Comparison of ENCODE assay signal across 1 cellular context in the genomic region with DNA sequence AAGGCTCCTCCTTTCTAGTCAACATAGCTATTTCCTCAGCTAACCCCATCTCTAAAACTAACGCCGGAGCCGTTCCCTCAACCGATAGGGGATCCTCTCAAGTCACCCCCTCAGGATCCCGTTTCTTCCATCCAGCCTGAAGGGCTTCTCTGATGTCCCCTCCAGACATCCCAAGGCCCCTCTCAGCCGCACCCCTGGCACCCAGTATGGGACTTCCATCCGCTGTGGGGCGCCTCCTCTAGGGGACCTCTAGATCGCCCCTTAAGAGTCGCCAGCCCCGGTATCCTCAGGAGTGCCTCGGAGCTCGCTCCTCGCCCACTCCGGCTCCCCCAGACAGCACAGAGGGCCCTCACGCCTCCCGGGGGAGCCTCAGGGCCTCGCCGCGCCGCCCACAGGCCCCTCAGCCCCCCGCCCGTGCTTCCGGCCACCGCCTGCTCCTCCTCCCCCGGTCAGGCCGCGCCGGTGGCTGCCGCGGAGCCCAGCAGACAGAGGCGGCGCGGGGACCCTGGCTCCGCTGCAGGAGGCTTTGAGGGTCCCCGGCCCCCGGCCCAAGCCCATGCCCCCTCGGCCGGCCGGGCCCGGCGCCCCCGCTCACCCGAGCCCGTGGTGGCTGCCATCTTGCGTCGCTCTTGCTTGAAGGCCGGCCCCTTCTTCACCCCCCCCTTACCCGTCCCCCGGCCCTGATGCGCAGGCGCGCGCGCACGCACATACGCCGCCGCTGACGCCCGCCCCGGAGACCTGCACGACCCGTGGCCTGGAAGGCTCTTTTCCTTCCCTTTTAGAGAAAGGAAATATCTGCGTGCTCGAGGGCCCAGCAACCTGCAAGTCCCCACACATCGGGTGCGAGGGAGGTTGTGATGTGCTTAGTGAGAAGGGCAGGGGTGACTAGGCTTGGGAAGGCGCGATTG.
A peak's percentile ranks its signal among the peaks of the same experiment; 100 is the strongest.
TF ChIP-seq lines count a peak whose summit lies in the region.

UBE2V1 (minus strand) TSS at position 639 of the 908 bp plus-strand sequence; CDS start at position 617, 22 bp downstream.

TF ChIP-seq in K562, 482 proteins besides CTCF, POLR2A, EP300 and RAD21 (continued from another document and continues in another):
- TF ChIP-seq STAG1 (CRISPR knock-in tag; IDR thresholded peaks at IDR 0.05; ENCODE audit: borderline replicate concordance) (0 out of 2 replicates have a peak, but pooled peaks have one; percentile 24), RHOXF2B (CRISPR knock-in tag; conservative IDR thresholded peaks at IDR 0.05) (0 out of 2 replicates have a peak, but pooled peaks have one; percentile 37), MYNN (IDR thresholded peaks at IDR 0.05) (0 out of 2 replicates have a peak, but pooled peaks have one; percentile 39), MYNN (CRISPR knock-in tag; IDR thresholded peaks at IDR 0.05) (no peak), CREB1 (IDR thresholded peaks at IDR 0.05) (peak; percentile 30; the same call in 1 of the 2 replicates), CREB1 (CRISPR knock-in tag; IDR thresholded peaks at IDR 0.05) (0 out of 2 replicates have a peak, but pooled peaks have one; percentile 33), ARID1B (IDR thresholded peaks at IDR 0.05) (0 out of 2 replicates have a peak, but pooled peaks have one; percentile 6), ZBTB7A (IDR thresholded peaks at IDR 0.05; ENCODE audit: borderline replicate concordance, control insufficient read depth, low read depth, low read length) (peak; percentile 57; the same call in 1 of the 2 replicates), POU5F1 (IDR thresholded peaks at IDR 0.05; ENCODE audit: borderline replicate concordance, low read depth, low read length, partially characterized antibody) (no peak), SMARCE1 (IDR thresholded peaks at IDR 0.05) (peak; percentile 61), HNRNPLL (IDR thresholded peaks at IDR 0.05; ENCODE audit: low read depth, low read length, poor library complexity, severe bottlenecking) (peak; percentile 54), TAF1 (IDR thresholded peaks at IDR 0.05; ENCODE audit: control insufficient read depth, extremely low read depth, insufficient read depth, low read length, severe bottlenecking) (peak; percentile 89), ETV5 (CRISPR knock-in tag; IDR thresholded peaks at IDR 0.05; ENCODE audit: low read depth) (0 out of 2 replicates have a peak, but pooled peaks have one; percentile 49), ARNT (IDR thresholded peaks at IDR 0.05) (no peak), ZNF699 (CRISPR knock-in tag; IDR thresholded peaks at IDR 0.05; ENCODE audit: insufficient replicate concordance) (no peak), SNRNP70 (optimal IDR thresholded peaks at IDR 0.05; ENCODE audit: low read depth, low read length) (no peak), SRSF9 (IDR thresholded peaks at IDR 0.05; ENCODE audit: borderline replicate concordance, low read depth, low read length) (no peak), SUPT5H (IDR thresholded peaks at IDR 0.05) (peak; percentile 81), FOS (IDR thresholded peaks at IDR 0.05; ENCODE audit: extremely low read depth, insufficient read length) (no peak), POLR2G (IDR thresholded peaks at IDR 0.05; ENCODE audit: low read depth, low read length) (peak; percentile 92), MYC (IDR thresholded peaks at IDR 0.05; ENCODE audit: low read depth, low read length) (peak; percentile 32; the same call in 1 of the 2 replicates), MYC (CRISPR knock-in tag; IDR thresholded peaks at IDR 0.05; ENCODE audit: borderline replicate concordance, low read depth) (no peak), CREM (IDR thresholded peaks at IDR 0.05; ENCODE audit: low read depth) (peak; percentile 84), RBFOX2 (IDR thresholded peaks at IDR 0.05; ENCODE audit: low read depth, low read length) (peak; percentile 91), POLR2AphosphoS5 (IDR thresholded peaks at IDR 0.05; ENCODE audit: control insufficient read depth, insufficient read depth, low read depth, low read length) (peak; percentile 74; the same call in 1 of the 2 replicates), ETV1 (tag; conservative IDR thresholded peaks at IDR 0.05; ENCODE audit: low read depth) (0 out of 2 replicates have a peak, but pooled peaks have one; percentile 21), ATF1 (CRISPR knock-in tag; IDR thresholded peaks at IDR 0.05) (no peak), ATF1 (tag; IDR thresholded peaks at IDR 0.05) (peak; percentile 77), NR2C1 (IDR thresholded peaks at IDR 0.05) (0 out of 2 replicates have a peak, but pooled peaks have one; percentile 28), NR2C1 (tag; IDR thresholded peaks at IDR 0.05) (peak; percentile 60), MBD2 (IDR thresholded peaks at IDR 0.05; ENCODE audit: borderline replicate concordance, low read depth) (peak; percentile 9; the same call in 1 of the 2 replicates), TRIM25 (IDR thresholded peaks at IDR 0.05; ENCODE audit: borderline replicate concordance) (no peak), EGR1 (conservative IDR thresholded peaks at IDR 0.05) (peak; percentile 53), WHSC1 (IDR thresholded peaks at IDR 0.05; ENCODE audit: low read length) (no peak), ATF7 (IDR thresholded peaks at IDR 0.05) (peak; percentile 46; the same call in 1 of the 2 replicates), ZNF354B (CRISPR knock-in tag; IDR thresholded peaks at IDR 0.05) (no peak), TAF9B (IDR thresholded peaks at IDR 0.05; ENCODE audit: partially characterized antibody) (peak; percentile 36), MAZ (CRISPR knock-in tag; conservative IDR thresholded peaks at IDR 0.05 in 1 of 2, IDR thresholded peaks at IDR 0.05 in 1 of 2) (peak; percentile 55 to 91; a peak in 3 of 4 replicates), BHLHE40 (IDR thresholded peaks at IDR 0.05; ENCODE audit: low read length) (0 out of 2 replicates have a peak, but pooled peaks have one; percentile 18), RBBP5 (IDR thresholded peaks at IDR 0.05; ENCODE audit: borderline replicate concordance, insufficient read depth, low read length, poor library complexity, severe bottlenecking) (peak; percentile 89), L3MBTL2 (IDR thresholded peaks at IDR 0.05) (peak; percentile 83), VEZF1 (CRISPR knock-in tag; IDR thresholded peaks at IDR 0.05) (peak; percentile 100), TEAD4 (IDR thresholded peaks at IDR 0.05; ENCODE audit: low read length) (no peak), TEAD4 (CRISPR knock-in tag; IDR thresholded peaks at IDR 0.05; ENCODE audit: borderline replicate concordance) (no peak)
- TF ChIP-seq, protein P1, sequence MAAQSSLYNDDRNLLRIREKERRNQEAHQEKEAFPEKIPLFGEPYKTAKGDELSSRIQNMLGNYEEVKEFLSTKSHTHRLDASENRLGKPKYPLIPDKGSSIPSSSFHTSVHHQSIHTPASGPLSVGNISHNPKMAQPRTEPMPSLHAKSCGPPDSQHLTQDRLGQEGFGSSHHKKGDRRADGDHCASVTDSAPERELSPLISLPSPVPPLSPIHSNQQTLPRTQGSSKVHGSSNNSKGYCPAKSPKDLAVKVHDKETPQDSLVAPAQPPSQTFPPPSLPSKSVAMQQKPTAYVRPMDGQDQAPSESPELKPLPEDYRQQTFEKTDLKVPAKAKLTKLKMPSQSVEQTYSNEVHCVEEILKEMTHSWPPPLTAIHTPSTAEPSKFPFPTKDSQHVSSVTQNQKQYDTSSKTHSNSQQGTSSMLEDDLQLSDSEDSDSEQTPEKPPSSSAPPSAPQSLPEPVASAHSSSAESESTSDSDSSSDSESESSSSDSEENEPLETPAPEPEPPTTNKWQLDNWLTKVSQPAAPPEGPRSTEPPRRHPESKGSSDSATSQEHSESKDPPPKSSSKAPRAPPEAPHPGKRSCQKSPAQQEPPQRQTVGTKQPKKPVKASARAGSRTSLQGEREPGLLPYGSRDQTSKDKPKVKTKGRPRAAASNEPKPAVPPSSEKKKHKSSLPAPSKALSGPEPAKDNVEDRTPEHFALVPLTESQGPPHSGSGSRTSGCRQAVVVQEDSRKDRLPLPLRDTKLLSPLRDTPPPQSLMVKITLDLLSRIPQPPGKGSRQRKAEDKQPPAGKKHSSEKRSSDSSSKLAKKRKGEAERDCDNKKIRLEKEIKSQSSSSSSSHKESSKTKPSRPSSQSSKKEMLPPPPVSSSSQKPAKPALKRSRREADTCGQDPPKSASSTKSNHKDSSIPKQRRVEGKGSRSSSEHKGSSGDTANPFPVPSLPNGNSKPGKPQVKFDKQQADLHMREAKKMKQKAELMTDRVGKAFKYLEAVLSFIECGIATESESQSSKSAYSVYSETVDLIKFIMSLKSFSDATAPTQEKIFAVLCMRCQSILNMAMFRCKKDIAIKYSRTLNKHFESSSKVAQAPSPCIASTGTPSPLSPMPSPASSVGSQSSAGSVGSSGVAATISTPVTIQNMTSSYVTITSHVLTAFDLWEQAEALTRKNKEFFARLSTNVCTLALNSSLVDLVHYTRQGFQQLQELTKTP (IDR thresholded peaks at IDR 0.05; ENCODE audit: low read depth in 1 of 2, partially characterized antibody in 2 of 2): no peak
- TF ChIP-seq, protein P2, sequence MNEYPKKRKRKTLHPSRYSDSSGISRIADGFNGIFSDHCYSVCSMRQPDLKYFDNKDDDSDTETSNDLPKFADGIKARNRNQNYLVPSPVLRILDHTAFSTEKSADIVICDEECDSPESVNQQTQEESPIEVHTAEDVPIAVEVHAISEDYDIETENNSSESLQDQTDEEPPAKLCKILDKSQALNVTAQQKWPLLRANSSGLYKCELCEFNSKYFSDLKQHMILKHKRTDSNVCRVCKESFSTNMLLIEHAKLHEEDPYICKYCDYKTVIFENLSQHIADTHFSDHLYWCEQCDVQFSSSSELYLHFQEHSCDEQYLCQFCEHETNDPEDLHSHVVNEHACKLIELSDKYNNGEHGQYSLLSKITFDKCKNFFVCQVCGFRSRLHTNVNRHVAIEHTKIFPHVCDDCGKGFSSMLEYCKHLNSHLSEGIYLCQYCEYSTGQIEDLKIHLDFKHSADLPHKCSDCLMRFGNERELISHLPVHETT (CRISPR knock-in tag; conservative IDR thresholded peaks at IDR 0.05 in 1 of 2, IDR thresholded peaks at IDR 0.05 in 1 of 2): no peak; a peak in 1 of 4 replicates
- TF ChIP-seq, protein P3, sequence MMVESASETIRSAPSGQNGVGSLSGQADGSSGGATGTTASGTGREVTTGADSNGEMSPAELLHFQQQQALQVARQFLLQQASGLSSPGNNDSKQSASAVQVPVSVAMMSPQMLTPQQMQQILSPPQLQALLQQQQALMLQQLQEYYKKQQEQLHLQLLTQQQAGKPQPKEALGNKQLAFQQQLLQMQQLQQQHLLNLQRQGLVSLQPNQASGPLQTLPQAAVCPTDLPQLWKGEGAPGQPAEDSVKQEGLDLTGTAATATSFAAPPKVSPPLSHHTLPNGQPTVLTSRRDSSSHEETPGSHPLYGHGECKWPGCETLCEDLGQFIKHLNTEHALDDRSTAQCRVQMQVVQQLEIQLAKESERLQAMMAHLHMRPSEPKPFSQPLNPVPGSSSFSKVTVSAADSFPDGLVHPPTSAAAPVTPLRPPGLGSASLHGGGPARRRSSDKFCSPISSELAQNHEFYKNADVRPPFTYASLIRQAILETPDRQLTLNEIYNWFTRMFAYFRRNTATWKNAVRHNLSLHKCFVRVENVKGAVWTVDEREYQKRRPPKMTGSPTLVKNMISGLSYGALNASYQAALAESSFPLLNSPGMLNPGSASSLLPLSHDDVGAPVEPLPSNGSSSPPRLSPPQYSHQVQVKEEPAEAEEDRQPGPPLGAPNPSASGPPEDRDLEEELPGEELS (CRISPR knock-in tag; IDR thresholded peaks at IDR 0.05; ENCODE audit: borderline replicate concordance): 0 out of 2 replicates have a peak, but pooled peaks have one; percentile 24
- TF ChIP-seq, protein P4, sequence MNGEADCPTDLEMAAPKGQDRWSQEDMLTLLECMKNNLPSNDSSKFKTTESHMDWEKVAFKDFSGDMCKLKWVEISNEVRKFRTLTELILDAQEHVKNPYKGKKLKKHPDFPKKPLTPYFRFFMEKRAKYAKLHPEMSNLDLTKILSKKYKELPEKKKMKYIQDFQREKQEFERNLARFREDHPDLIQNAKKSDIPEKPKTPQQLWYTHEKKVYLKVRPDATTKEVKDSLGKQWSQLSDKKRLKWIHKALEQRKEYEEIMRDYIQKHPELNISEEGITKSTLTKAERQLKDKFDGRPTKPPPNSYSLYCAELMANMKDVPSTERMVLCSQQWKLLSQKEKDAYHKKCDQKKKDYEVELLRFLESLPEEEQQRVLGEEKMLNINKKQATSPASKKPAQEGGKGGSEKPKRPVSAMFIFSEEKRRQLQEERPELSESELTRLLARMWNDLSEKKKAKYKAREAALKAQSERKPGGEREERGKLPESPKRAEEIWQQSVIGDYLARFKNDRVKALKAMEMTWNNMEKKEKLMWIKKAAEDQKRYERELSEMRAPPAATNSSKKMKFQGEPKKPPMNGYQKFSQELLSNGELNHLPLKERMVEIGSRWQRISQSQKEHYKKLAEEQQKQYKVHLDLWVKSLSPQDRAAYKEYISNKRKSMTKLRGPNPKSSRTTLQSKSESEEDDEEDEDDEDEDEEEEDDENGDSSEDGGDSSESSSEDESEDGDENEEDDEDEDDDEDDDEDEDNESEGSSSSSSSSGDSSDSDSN (IDR thresholded peaks at IDR 0.05; ENCODE audit: borderline replicate concordance in 1 of 2, low read depth in 2 of 2, low read length in 2 of 2): peak in 1 of 2 experiments; percentile 75; a peak in 1 of 4 replicates
